21 cellular contexts compared by ENCODE assay signal in the genomic region with DNA sequence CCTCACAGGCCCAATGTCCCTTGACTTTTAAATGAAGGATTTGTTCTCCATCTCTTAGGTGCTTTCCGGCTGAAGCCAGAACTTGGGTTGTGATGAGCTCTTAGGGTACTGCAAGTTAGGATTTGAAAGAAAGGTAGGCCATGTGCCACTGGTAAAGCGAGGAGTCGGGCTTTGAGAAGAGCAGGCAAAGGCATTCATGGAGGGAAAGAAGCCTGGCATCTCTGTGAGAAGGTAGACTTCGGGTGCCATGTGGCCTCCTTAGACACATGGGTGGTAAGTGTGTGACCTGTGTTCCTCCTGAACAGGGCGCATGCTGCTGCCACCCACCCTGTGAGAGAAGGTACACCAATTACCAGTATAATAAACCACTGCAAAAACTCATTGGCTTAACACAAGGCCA.
DNase-seq lines count a peak whose midpoint lies in the region; ATAC-seq and TF ChIP-seq lines count a peak whose summit lies in the region.
"Had no signal": no experiment of that assay in that cellular context is flagged by ENCODE, and none has a peak within 500 bp of the region (broad histone marks: within the 10 kb centered on the region; RNA-seq: fewer than 3 reads in every experiment).

No MANE protein-coding gene starts in this region.

- no peak for ATAC-seq in activated naive CD8-positive, alpha-beta T cell treated with anti-CD3 and anti-CD28 coated beads, Interleukin-2, amount 50 U/mL, for 24 hours
- ATAC-seq in left cardiac atrium = no peak

- TF ChIP-seq EP300 in esophagus muscularis mucosa (IDR thresholded peaks at IDR 0.05) = no peak
- no peak for TF ChIP-seq EP300 in suprapubic skin (IDR thresholded peaks at IDR 0.05)

- peaks cover 1% of the 10 kb centered on the region for H3K36me3 Mint-ChIP-seq in T-helper 1 cell treated with Interleukin-12 subunit alpha and Interleukin-12 subunit beta and Interleukin-4 antibody, amounts not matched to agents 30 μg/mL and 1 μg/mL, for 36 hours (ENCODE audit: low read depth)
- H3K36me3 Mint-ChIP-seq in activated naive CD8-positive, alpha-beta T cell = peaks cover 2% of the 10 kb centered on the region
- H3K36me3 Mint-ChIP-seq in activated naive CD8-positive, alpha-beta T cell treated with anti-CD3 and anti-CD28 coated beads, Interleukin-2, amount 50 U/mL, for 24 hours (ENCODE audit: low read depth) = no peaks in the 10 kb centered on the region

- H3K27ac ChIP-seq in esophagus muscularis mucosa (replicated peaks in 1 of 4) (peak overlapping the region in 1 of 4 donors; percentile 87), suprapubic skin (peak overlapping the region; percentile 75)
- H3K27ac ChIP-seq: 22Rv1 had no signal

- H3K4me1 ChIP-seq in esophagus muscularis mucosa (peaks cover 7 to 38% (median 23%) of the 10 kb centered on the region in 4 donors), suprapubic skin (peaks cover 20% of the 10 kb centered on the region)
- H3K4me1 ChIP-seq: Peyer's patch had no signal

- no peaks in the 10 kb centered on the region for H3K27me3 ChIP-seq in esophagus muscularis mucosa
- no peaks in the 10 kb centered on the region for H3K27me3 ChIP-seq in suprapubic skin
- H3K27me3 ChIP-seq: Peyer's patch had no signal

- H3K9me3 ChIP-seq in esophagus muscularis mucosa = no peaks in the 10 kb centered on the region
- no peaks in the 10 kb centered on the region for H3K9me3 ChIP-seq in suprapubic skin
- H3K9me3 ChIP-seq: Peyer's patch had no signal

- H3K36me3 ChIP-seq in esophagus muscularis mucosa = peaks cover 0 to 8% (median 0%) of the 10 kb centered on the region in 4 donors
- H3K36me3 ChIP-seq in suprapubic skin = peaks cover 32% of the 10 kb centered on the region

- intact Hi-C loops in esophagus muscularis mucosa (cut with DNase I) = no loop called here
- intact Hi-C loops in left cardiac atrium (cut with DNase I) = no loop called here

- no peak for TF ChIP-seq CTCF in esophagus muscularis mucosa (IDR thresholded peaks at IDR 0.05)
- no peak for TF ChIP-seq CTCF in suprapubic skin (IDR thresholded peaks at IDR 0.05)

- no peak for DNase-seq in T-helper 1 cell
- no peak for DNase-seq in activated naive CD8-positive, alpha-beta T cell treated with anti-CD3 and anti-CD28 coated beads, Interleukin-2, amount 50 U/mL, for 24 hours
- DNase-seq in esophagus muscularis mucosa (ENCODE audit: extremely low spot score) = peak; percentile 75
- no peak for DNase-seq in suprapubic skin (ENCODE audit: low spot score in 2 of 2)
- no peak for DNase-seq in left cardiac atrium
- no peak for DNase-seq in AG08396 (ENCODE audit: low spot score)
- DNase-seq: DMS153, NCI-H1092, NCI-H1417 treated with DMSO at 0.1 percent for 48 hours, NCI-H1694 treated with DMSO at 0.1 percent for 48 hours, NCI-H2081, NCI-H2171, NCI-H226, NCI-H510A, NCI-H69, OCI-M1, Peyer's patch, SIG-M5 had no signal

- H3K4me3 ChIP-seq in esophagus muscularis mucosa (no peak overlapping the region), suprapubic skin (no peak overlapping the region)
- H3K4me3 ChIP-seq: Peyer's patch had no signal

- H3K4me1 Mint-ChIP-seq in T-helper 1 cell treated with Interleukin-12 subunit alpha and Interleukin-12 subunit beta and Interleukin-4 antibody, amounts not matched to agents 30 μg/mL and 1 μg/mL, for 36 hours (ENCODE audit: low read depth) = peaks cover 19% of the 10 kb centered on the region
- peaks cover 17% of the 10 kb centered on the region for H3K4me1 Mint-ChIP-seq in activated naive CD8-positive, alpha-beta T cell (ENCODE audit: low read depth)
- peaks cover 9% of the 10 kb centered on the region for H3K4me1 Mint-ChIP-seq in activated naive CD8-positive, alpha-beta T cell treated with anti-CD3 and anti-CD28 coated beads, Interleukin-2, amount 50 U/mL, for 24 hours

- TF ChIP-seq POLR2A in esophagus muscularis mucosa (IDR thresholded peaks at IDR 0.05; ENCODE audit: low read depth) (no peak), suprapubic skin (IDR thresholded peaks at IDR 0.05) (no peak)

- WGBS in esophagus muscularis mucosa = 91% methylated on average over 5 of the region's 5 CpGs
- WGBS in suprapubic skin = 97% methylated on average over 5 of the region's 5 CpGs

- no peaks in the 10 kb centered on the region for H3K27me3 Mint-ChIP-seq in T-helper 1 cell treated with Interleukin-12 subunit alpha and Interleukin-12 subunit beta and Interleukin-4 antibody, amounts not matched to agents 30 μg/mL and 1 μg/mL, for 36 hours (ENCODE audit: low read depth)
- H3K27me3 Mint-ChIP-seq in activated naive CD8-positive, alpha-beta T cell = no peaks in the 10 kb centered on the region
- no peaks in the 10 kb centered on the region for H3K27me3 Mint-ChIP-seq in activated naive CD8-positive, alpha-beta T cell treated with anti-CD3 and anti-CD28 coated beads, Interleukin-2, amount 50 U/mL, for 24 hours

- no peaks in the 10 kb centered on the region for H3K9me3 Mint-ChIP-seq in T-helper 1 cell treated with Interleukin-12 subunit alpha and Interleukin-12 subunit beta and Interleukin-4 antibody, amounts not matched to agents 30 μg/mL and 1 μg/mL, for 36 hours
- no peaks in the 10 kb centered on the region for H3K9me3 Mint-ChIP-seq in activated naive CD8-positive, alpha-beta T cell (ENCODE audit: low read depth)
- no peaks in the 10 kb centered on the region for H3K9me3 Mint-ChIP-seq in activated naive CD8-positive, alpha-beta T cell treated with anti-CD3 and anti-CD28 coated beads, Interleukin-2, amount 50 U/mL, for 24 hours

- no peak overlapping the region for H3K4me3 Mint-ChIP-seq in T-helper 1 cell treated with Interleukin-12 subunit alpha and Interleukin-12 subunit beta and Interleukin-4 antibody, amounts not matched to agents 30 μg/mL and 1 μg/mL, for 36 hours
- H3K4me3 Mint-ChIP-seq in activated naive CD8-positive, alpha-beta T cell = no peak overlapping the region
- H3K4me3 Mint-ChIP-seq in activated naive CD8-positive, alpha-beta T cell treated with anti-CD3 and anti-CD28 coated beads, Interleukin-2, amount 50 U/mL, for 24 hours = no peak overlapping the region

- peak overlapping the region; percentile 52 for H3K27ac Mint-ChIP-seq in T-helper 1 cell treated with Interleukin-12 subunit alpha and Interleukin-12 subunit beta and Interleukin-4 antibody, amounts not matched to agents 30 μg/mL and 1 μg/mL, for 36 hours
- peak overlapping the region; percentile 42 for H3K27ac Mint-ChIP-seq in activated naive CD8-positive, alpha-beta T cell
- no peak overlapping the region for H3K27ac Mint-ChIP-seq in activated naive CD8-positive, alpha-beta T cell treated with anti-CD3 and anti-CD28 coated beads, Interleukin-2, amount 50 U/mL, for 24 hours
